In genomic region chr4:1490011-1490905, GRCh38 we compare ENCODE assay signal across 13 cellular contexts.
"Had no signal": no experiment of that assay in that cellular context is flagged by ENCODE, and none has a peak within 500 bp of the region (broad histone marks: within the 10 kb centered on the region; RNA-seq: fewer than 3 reads in every experiment).

No MANE protein-coding gene starts in this region.

- H3K4me1 ChIP-seq: colonic mucosa, transverse colon had no signal

- H3K4me3 ChIP-seq: cardiac muscle cell, colonic mucosa, transverse colon had no signal

- H3K4me3 Mint-ChIP-seq: mesothelial cell of epicardium; stimulated activated naive B cell treated with anti-CD40 and anti-IgM and Interleukin-4, amounts not matched to agents 10 μg/mL and 1 μg/mL and 100 μg/mL, for 72 hours had no signal

- H3K27me3 ChIP-seq: cardiac muscle cell, colonic mucosa had no signal

- H3K4me1 Mint-ChIP-seq: naive B cell; stimulated activated naive B cell treated with anti-CD40 and anti-IgM and Interleukin-4, amounts not matched to agents 10 μg/mL and 1 μg/mL and 100 μg/mL, for 72 hours had no signal

- H3K27ac ChIP-seq: cardiac muscle cell, colonic mucosa, transverse colon had no signal

- H3K9me3 ChIP-seq: colonic mucosa had no signal

- ATAC-seq: right cardiac atrium; stimulated activated naive B cell treated with anti-CD40 and anti-IgM and Interleukin-4, amounts not matched to agents 10 μg/mL and 1 μg/mL and 100 μg/mL, for 72 hours had no signal

- H3K27ac Mint-ChIP-seq: mesothelial cell of epicardium; naive B cell; progenitor cell of endocrine pancreas; stimulated activated naive B cell treated with anti-CD40 and anti-IgM and Interleukin-4, amounts not matched to agents 10 μg/mL and 1 μg/mL and 100 μg/mL, for 72 hours had no signal

- DNase-seq: activated CD4-positive, alpha-beta T cell treated with anti-CD3 and anti-CD28 coated beads, Interleukin-2, amount 50 U/mL, for 1 hour; activated gamma-delta T cell treated with Interleukin-2 at 50 U/mL for 16 hours; activated T-cell treated with anti-CD3 and anti-CD28 coated beads for 4 hours; colonic mucosa; foreskin melanocyte; naive B cell; stimulated activated naive B cell treated with anti-CD40 and anti-IgM and Interleukin-4, amounts not matched to agents 10 μg/mL and 1 μg/mL and 100 μg/mL, for 72 hours; T-helper 2 cell; transverse colon had no signal

- H3K36me3 Mint-ChIP-seq: mesothelial cell of epicardium had no signal

- H3K36me3 ChIP-seq: cardiac muscle cell, colonic mucosa, transverse colon had no signal
